Comparison of ENCODE assay signal across 2 cellular contexts in genomic region chr19:19570561-19570960, GRCh38.
TF ChIP-seq lines count a peak whose summit lies in the region.

No MANE protein-coding gene starts in this region.

TF ChIP-seq in GM23338, 12 proteins besides CTCF, POLR2A, EP300 and RAD21:
- TF ChIP-seq ZNF114 (CRISPR knock-in tag; IDR thresholded peaks at IDR 0.05) (no peak), NANOG (IDR thresholded peaks at IDR 0.05; ENCODE audit: borderline replicate concordance) (no peak), ZNF331 (CRISPR knock-in tag; IDR thresholded peaks at IDR 0.05; ENCODE audit: low read depth) (no peak), STAT1 (IDR thresholded peaks at IDR 0.05; ENCODE audit: unreplicated experiment) (no peak), JUNB (IDR thresholded peaks at IDR 0.05; ENCODE audit: unreplicated experiment) (no peak), EZH2 (IDR thresholded peaks at IDR 0.05; ENCODE audit: low read depth, unreplicated experiment) (no peak), ETS1 (IDR thresholded peaks at IDR 0.05) (no peak), REST (IDR thresholded peaks at IDR 0.05; ENCODE audit: unreplicated experiment) (no peak), ZNF462 (CRISPR knock-in tag; IDR thresholded peaks at IDR 0.05) (no peak), EZH2phosphoT487 (IDR thresholded peaks at IDR 0.05; ENCODE audit: unreplicated experiment) (no peak)

TF ChIP-seq in H1, 55 proteins besides CTCF, POLR2A, EP300 and RAD21:
- no peak for TF ChIP-seq KDM4A (IDR thresholded peaks at IDR 0.05; ENCODE audit: low read depth, low read length, severe bottlenecking)
- TF ChIP-seq ATF2 (IDR thresholded peaks at IDR 0.05; ENCODE audit: low read length): no peak
- no peak for TF ChIP-seq BCL11A (IDR thresholded peaks at IDR 0.05; ENCODE audit: low read depth in 2 of 2, low read length in 2 of 2)
- TF ChIP-seq RXRA (IDR thresholded peaks at IDR 0.05; ENCODE audit: insufficient read depth, low read depth, low read length): no peak
- TF ChIP-seq JUN (IDR thresholded peaks at IDR 0.05; ENCODE audit: low read depth, low read length): no peak
- TF ChIP-seq USF2 (IDR thresholded peaks at IDR 0.05; ENCODE audit: low read length): no peak
- TF ChIP-seq TEAD4 (IDR thresholded peaks at IDR 0.05; ENCODE audit: low read depth, low read length): no peak
- TF ChIP-seq TAF1 (IDR thresholded peaks at IDR 0.05; ENCODE audit: low read depth, low read length): no peak
- TF ChIP-seq PHF8 (conservative IDR thresholded peaks at IDR 0.05; ENCODE audit: low read depth, low read length): no peak
- TF ChIP-seq ASH2L (IDR thresholded peaks at IDR 0.05; ENCODE audit: low read length): no peak
- TF ChIP-seq SP1 (IDR thresholded peaks at IDR 0.05; ENCODE audit: low read depth, low read length): no peak
